Comparison of ENCODE assay signal across 11 cellular contexts in genomic region chr9:36731576-36731975, GRCh38.
DNase-seq lines count a peak whose midpoint lies in the region; ATAC-seq, FAIRE-seq and TF ChIP-seq lines count a peak whose summit lies in the region.
"Had no signal": no experiment of that assay in that cellular context is flagged by ENCODE, and none has a peak within 500 bp of the region (broad histone marks: within the 10 kb centered on the region; RNA-seq: fewer than 3 reads in every experiment).

No MANE protein-coding gene starts in this region.

- no peaks in the 10 kb centered on the region for H4K20me1 ChIP-seq in MM.1S (ENCODE audit: insufficient read depth, low read length)
- no peaks in the 10 kb centered on the region for H4K20me1 ChIP-seq in neural progenitor cell (ENCODE audit: low read depth)

- no peak overlapping the region for H3K4me3 Mint-ChIP-seq in neural progenitor cell
- H3K4me3 Mint-ChIP-seq: nephron progenitor cell had no signal

- TF ChIP-seq POLR2A in GM12891 (IDR thresholded peaks at IDR 0.05; ENCODE audit: low read depth, low read length) = no peak

- no peaks in the 10 kb centered on the region for H3K27me3 ChIP-seq in MM.1S (replicated peaks; ENCODE audit: insufficient read depth, low read length)
- H3K27me3 ChIP-seq in neural progenitor cell = no peaks in the 10 kb centered on the region

- H3K9me3 ChIP-seq in MM.1S (replicated peaks; ENCODE audit: insufficient read depth, low read length) = no peaks in the 10 kb centered on the region
- no peaks in the 10 kb centered on the region for H3K9me3 ChIP-seq in neural progenitor cell (ENCODE audit: low read depth)

- H2AFZ ChIP-seq in MM.1S (ENCODE audit: low read length) (no peak overlapping the region), neural progenitor cell (replicated peaks) (peak overlapping the region; percentile 63)

- no peak overlapping the region for H3K27ac ChIP-seq in MM.1S (ENCODE audit: low read length)
- no peak overlapping the region for H3K27ac ChIP-seq in neural progenitor cell

- no peak overlapping the region for H3K27ac Mint-ChIP-seq in neural progenitor cell
- H3K27ac Mint-ChIP-seq: nephron progenitor cell had no signal

- no peaks in the 10 kb centered on the region for H3K36me3 ChIP-seq in MM.1S (replicated peaks; ENCODE audit: insufficient read depth, low read length)
- H3K36me3 ChIP-seq in neural progenitor cell = no peaks in the 10 kb centered on the region

- H3K27me3 Mint-ChIP-seq in neural progenitor cell (ENCODE audit: insufficient read depth, low read depth) = peaks cover 7% of the 10 kb centered on the region

- DNase-seq in GM12891 (ENCODE audit: insufficient read length, low spot score) (no peak), MM.1S (peak; percentile 13), RPMI8226 (peak; percentile 35), neural progenitor cell (ENCODE audit: low spot score) (no peak)
- no peak for DNase-seq in activated T-cell treated with anti-CD3 and anti-CD28 coated beads, Interleukin-2, amount 50 U/mL, for 1 hour
- DNase-seq in activated CD4-positive, CD25-positive, alpha-beta regulatory T cell treated with anti-CD3 and anti-CD28 coated beads, Interleukin-2, amount 50 U/mL, for 72 hours = no peak
- DNase-seq: COR-L47, NCI-H2081, nephron progenitor cell, SW 1271 had no signal

- no peaks in the 10 kb centered on the region for H3K9me2 ChIP-seq in MM.1S (replicated peaks; ENCODE audit: insufficient read depth, low read length)

- no peak for ATAC-seq in GM21381 (IDR thresholded peaks at IDR 0.05; ENCODE audit: unreplicated experiment)

- no peaks in the 10 kb centered on the region for H3F3A ChIP-seq in MM.1S (ENCODE audit: insufficient read depth, low read length)
- no peaks in the 10 kb centered on the region for H3F3A ChIP-seq in neural progenitor cell (ENCODE audit: low read depth)

- TF ChIP-seq CTCF in MM.1S (IDR thresholded peaks at IDR 0.05; ENCODE audit: low read length) (no peak), neural progenitor cell (IDR thresholded peaks at IDR 0.05) (no peak)

- H3K4me2 ChIP-seq in MM.1S (ENCODE audit: low read depth, low read length) = no peak overlapping the region
- H3K4me2 ChIP-seq in neural progenitor cell = no peak overlapping the region

- H3K4me3 ChIP-seq in MM.1S (ENCODE audit: low read length) = no peak overlapping the region
- no peak overlapping the region for H3K4me3 ChIP-seq in neural progenitor cell

- no peaks in the 10 kb centered on the region for H3K79me2 ChIP-seq in MM.1S (ENCODE audit: low read length)
- H3K79me2 ChIP-seq in neural progenitor cell (ENCODE audit: low read depth) = no peaks in the 10 kb centered on the region

- FAIRE-seq in GM12891 (lab: Jason Lieb, UNC) = peak; percentile 69

- H3K4me1 ChIP-seq in MM.1S (ENCODE audit: low read length) (no peaks in the 10 kb centered on the region), neural progenitor cell (peaks cover 1% of the 10 kb centered on the region)

- H3K4me1 Mint-ChIP-seq in neural progenitor cell = peaks cover under 1% of the 10 kb centered on the region

- no peaks in the 10 kb centered on the region for H3K9me3 Mint-ChIP-seq in neural progenitor cell
- H3K9me3 Mint-ChIP-seq: nephron progenitor cell had no signal

- H3K9ac ChIP-seq in MM.1S (ENCODE audit: low read length) = no peak overlapping the region
- H3K9ac ChIP-seq in neural progenitor cell = no peak overlapping the region

- no peaks in the 10 kb centered on the region for H3K36me3 Mint-ChIP-seq in neural progenitor cell

TF ChIP-seq in GM12891, 5 proteins besides CTCF, POLR2A, EP300 and RAD21:
- TF ChIP-seq SPI1 (IDR thresholded peaks at IDR 0.05; ENCODE audit: low read depth, low read length) (peak; percentile 72), PAX5 (IDR thresholded peaks at IDR 0.05; ENCODE audit: insufficient read depth, low read length, severe bottlenecking) (no peak), POU2F2 (IDR thresholded peaks at IDR 0.05; ENCODE audit: low read depth, low read length) (no peak)
TF ChIP-seq in GM12891: peak in this region for 1.

Comparison
In these comparisons a context has a peak if more than half of its experiments do, and no peak if none do; other contexts are left out.
1. DNase-seq: peak in MM.1S (single experiment) and RPMI8226 (single experiment); none in GM12891 (single experiment), neural progenitor cell (single experiment), activated T-cell treated with anti-CD3 and anti-CD28 coated beads, Interleukin-2, amount 50 U/mL, for 1 hour (single experiment) and activated CD4-positive, CD25-positive, alpha-beta regulatory T cell treated with anti-CD3 and anti-CD28 coated beads, Interleukin-2, amount 50 U/mL, for 72 hours (single experiment).